ENCODE assay signal across 8 cellular contexts in genomic region chr12:112939761-112940357, GRCh38. TPM values are rescaled to one million over a fixed set of nuclear protein-coding genes. Genes with fewer than 3 reads are reported as not detected.
DNase-seq lines count a peak whose midpoint lies in the region; ATAC-seq and TF ChIP-seq lines count a peak whose summit lies in the region.

No MANE protein-coding gene starts in this region.

- H3K27ac ChIP-seq in mammary epithelial cell (ENCODE audit: insufficient read depth, low read depth, low read length) (no peak overlapping the region), prostate gland (no peak overlapping the region)

- no peak for TF ChIP-seq POLR2A in prostate gland (IDR thresholded peaks at IDR 0.05)

- peak; percentile 61 for ATAC-seq in GM19035 (IDR thresholded peaks at IDR 0.05; ENCODE audit: unreplicated experiment)
- peak; percentile 56 for ATAC-seq in HG03521 (IDR thresholded peaks at IDR 0.05; ENCODE audit: unreplicated experiment)

- dilution Hi-C loops in mammary epithelial cell (cut with HindIII; ENCODE audit: low sequenced_read_pairs): loop anchor here (5.0 kb wide), 1 partner anchor 98 kb away; no protein-coding TSS in a partner anchor

- peaks cover 38% of the 10 kb centered on the region for H3K4me1 ChIP-seq in mammary epithelial cell (ENCODE audit: insufficient read depth, low read length)
- H3K4me1 ChIP-seq in prostate gland (replicated peaks): peaks cover 7% of the 10 kb centered on the region

- H3K9me3 ChIP-seq in mammary epithelial cell (replicated peaks; ENCODE audit: insufficient read depth, low read length): no peaks in the 10 kb centered on the region
- no peaks in the 10 kb centered on the region for H3K9me3 ChIP-seq in prostate gland

- H3K36me3 ChIP-seq in mammary epithelial cell (ENCODE audit: insufficient read depth, low read length) (no peaks in the 10 kb centered on the region), prostate gland (no peaks in the 10 kb centered on the region)

- H3K4me3 ChIP-seq in mammary epithelial cell (replicated peaks in 1 of 3; ENCODE audit: insufficient read depth in 1 of 3, low read depth in 2 of 3, low read length in 3 of 3) (no peak overlapping the region), prostate gland (no peak overlapping the region)

- WGBS in mammary epithelial cell (ENCODE audit: low coverage, missing lambda C conversion rate): 91% methylated on average over 7 of the region's 7 CpGs
- WGBS in prostate gland: 47% methylated on average over 7 of the region's 7 CpGs

- H3K79me2 ChIP-seq in mammary epithelial cell (ENCODE audit: insufficient read depth, low read length): peaks cover 24% of the 10 kb centered on the region

- DNase-seq in CD1c-positive myeloid dendritic cell (ENCODE audit: extremely low spot score) (peak; percentile 47), mammary epithelial cell (no peak), NCI-H345 (lab: John Stamatoyannopoulos, UW) (no peak), prostate gland (ENCODE audit: low spot score) (no peak), amygdala (lab: John Stamatoyannopoulos, UW) (no peak)
- DNase-seq in activated CD4-positive, alpha-beta T cell treated with anti-CD3 and anti-CD28 coated beads for 1 hour: no peak

- CTCF ChIA-PET in mammary epithelial cell (lab: Charles Lee; ENCODE audit: low non-redundant PET): no interaction called here

- BruUV-seq in mammary epithelial cell (replicated peaks; lab: Mats Ljungman, UMichigan): no TSS peak

- in situ Hi-C loops in mammary epithelial cell (cut with MboI; ENCODE audit: low sequenced_read_pairs in 2 of 2): no loop called here

- no peaks in the 10 kb centered on the region for H4K20me1 ChIP-seq in mammary epithelial cell (ENCODE audit: insufficient read depth, low read length)

- intact Hi-C loops in mammary epithelial cell (cut with micrococcal nuclease) (loop anchor here (2.0 to 5.0 kb wide), 3 partner anchors 37 to 103 kb away; partner anchors contain the start of gene OAS2), prostate gland (cut with DNase I) (no loop called here)

- no peak overlapping the region for H2AFZ ChIP-seq in mammary epithelial cell (ENCODE audit: low read depth, low read length)

- H3K4me2 ChIP-seq in mammary epithelial cell (ENCODE audit: insufficient read depth, low read depth, low read length): peak overlapping the region; percentile 87

- H3K27me3 ChIP-seq in mammary epithelial cell (ENCODE audit: insufficient read depth, low read length) (no peaks in the 10 kb centered on the region), prostate gland (replicated peaks; ENCODE audit: insufficient read depth) (no peaks in the 10 kb centered on the region)

- TF ChIP-seq CTCF in mammary epithelial cell (conservative IDR thresholded peaks at IDR 0.05 in 1 of 2, IDR thresholded peaks at IDR 0.05 in 1 of 2; ENCODE audit: extremely low read depth in 1 of 2, insufficient read depth in 1 of 2, low read depth in 1 of 2, low read length in 2 of 2) (no peak), prostate gland (IDR thresholded peaks at IDR 0.05) (no peak)

- no peak overlapping the region for H3K9ac ChIP-seq in mammary epithelial cell (ENCODE audit: insufficient read depth, low read length)

RNA-seq across cellular contexts. Expression of gene OAS3, which starts 1.6 kb away (rescaled TPM):
- total RNA-seq in mammary epithelial cell (10 to 100 TPM in 1 of 2 donors, 1 to 10 TPM in 1; 3.3 to 23.9 TPM), prostate gland (10 to 100 TPM in 1 of 2 donors, 1 to 10 TPM in 1; 8.7 to 11.2 TPM)
- 32.7 TPM for polyA plus RNA-seq in mammary epithelial cell
- polyA minus RNA-seq in mammary epithelial cell: 197 TPM

RNA-seq across cellular contexts. Expression of gene OAS1, which starts 33.1 kb away (rescaled TPM):
- 1 to 10 TPM; 4.0 to 4.2 TPM for total RNA-seq in mammary epithelial cell
- 5.8 TPM for polyA plus RNA-seq in mammary epithelial cell
- polyA minus RNA-seq in mammary epithelial cell: not detected
- 10 to 100 TPM in 1 of 2 donors, 1 to 10 TPM in 1; 8.2 to 14.2 TPM for total RNA-seq in prostate gland

RNA-seq across cellular contexts. Expression of gene OAS2, which starts 38.5 kb away (rescaled TPM):
- total RNA-seq in mammary epithelial cell (1 to 10 TPM in 1 of 2 donors, under 1 TPM in 1; 0.83 to 4.8 TPM), prostate gland (10 to 100 TPM in 1 of 2 donors, 1 to 10 TPM in 1; 9.7 to 12.4 TPM)
- polyA plus RNA-seq in mammary epithelial cell: 0.71 TPM
- not detected for polyA minus RNA-seq in mammary epithelial cell
